In genomic region chr4:89100853-89101252, GRCh38 we compare ENCODE assay signal across 12 cellular contexts. TPM values are rescaled to one million over a fixed set of nuclear protein-coding genes. Genes with fewer than 3 reads are reported as not detected.
DNase-seq lines count a peak whose midpoint lies in the region; ATAC-seq and TF ChIP-seq lines count a peak whose summit lies in the region.
"Had no signal": no experiment of that assay in that cellular context is flagged by ENCODE, and none has a peak within 500 bp of the region (broad histone marks: within the 10 kb centered on the region; RNA-seq: fewer than 3 reads in every experiment).

No MANE protein-coding gene starts in this region.

- intact Hi-C loops in dorsolateral prefrontal cortex (cut with DNase I) (loop anchor here in 1 of 2 donors (10.0 kb wide), 1 partner anchor 406 kb away; the partner anchor contains the start of gene NAP1L5), spleen (cut with DNase I; ENCODE audit: low total_unique reads) (no loop called here)

- no peak for TF ChIP-seq POLR2A in spleen (IDR thresholded peaks at IDR 0.05)

- WGBS in spleen, 5 donors: 66 to 76% (median 73%) methylated on average over 3 of the region's 3 CpGs

- ATAC-seq in GM18499 (IDR thresholded peaks at IDR 0.05; ENCODE audit: insufficient read depth, unreplicated experiment): peak; percentile 7
- peak; percentile 8 for ATAC-seq in GM19043 (IDR thresholded peaks at IDR 0.05; ENCODE audit: low read depth, unreplicated experiment)
- peak; percentile 8 for ATAC-seq in HG02623 (IDR thresholded peaks at IDR 0.05; ENCODE audit: unreplicated experiment)
- ATAC-seq in HG03432 (IDR thresholded peaks at IDR 0.05; ENCODE audit: unreplicated experiment): peak; percentile 16
- no peak for ATAC-seq in HG03139 (IDR thresholded peaks at IDR 0.05; ENCODE audit: unreplicated experiment)

- H3K27me3 ChIP-seq in dorsolateral prefrontal cortex: no peaks in the 10 kb centered on the region
- peaks cover 0 to 4% (median 0%) of the 10 kb centered on the region in 7 donors for H3K27me3 ChIP-seq in spleen (replicated peaks in 1 of 7)

- DNase-seq in dorsolateral prefrontal cortex (no peak), spleen (no peak)
- DNase-seq in NK-92 treated with Interleukin-12 subunit alpha and Interleukin-12 subunit beta, amount 100 ng/mL, for 24 hours (lab: John Stamatoyannopoulos, UW): no peak
- DNase-seq: activated CD4-positive, alpha-beta T cell treated with anti-CD3 and anti-CD28 coated beads for 48 hours; C1 segment of cervical spinal cord; NCI-H2171; stimulated activated CD4-positive, alpha-beta T cell treated with anti-CD3 and anti-CD28 coated beads, Interleukin-4, amount 100 ng/mL, for 1 hour had no signal

- H3K4me3 ChIP-seq in dorsolateral prefrontal cortex: no peak overlapping the region
- no peak overlapping the region for H3K4me3 ChIP-seq in spleen

- no peaks in the 10 kb centered on the region for H3K9me3 ChIP-seq in spleen

- H3K36me3 ChIP-seq in spleen: no peaks in the 10 kb centered on the region

- no peak overlapping the region for H3K27ac ChIP-seq in dorsolateral prefrontal cortex
- H3K27ac ChIP-seq in spleen: no peak overlapping the region

- H3K4me1 ChIP-seq in spleen: no peaks in the 10 kb centered on the region

- TF ChIP-seq CTCF in dorsolateral prefrontal cortex (IDR thresholded peaks at IDR 0.05 in 54 of 56, conservative IDR thresholded peaks at IDR 0.05 in 2 of 56; ENCODE audit: low read depth in 1 of 56, partially characterized antibody in 56 of 56): no peak
- no peak for TF ChIP-seq CTCF in spleen (IDR thresholded peaks at IDR 0.05 in 8 of 11, conservative IDR thresholded peaks at IDR 0.05 in 3 of 11)

RNA-seq across cellular contexts. Expression of gene TIGD2, which starts 10.5 kb away (rescaled TPM):
- total RNA-seq in dorsolateral prefrontal cortex (1 to 10 TPM; 2.4 to 7.4 (median 4.9) TPM), spleen (1 to 10 TPM; 3.2 to 8.0 (median 6.7) TPM)
- 1 to 10 TPM; 2.2 to 3.0 (median 2.8) TPM for polyA plus RNA-seq in spleen

RNA-seq across cellular contexts. Expression of gene FAM13A, which starts 43.9 kb away (rescaled TPM):
- 100 to 1,000 TPM in 37 of 120 experiments, 10 to 100 TPM in 83; 31.6 to 142 (median 89.9) TPM for total RNA-seq in dorsolateral prefrontal cortex
- 10 to 100 TPM; 13.5 to 24.9 (median 23.1) TPM for total RNA-seq in spleen
- 1 to 10 TPM; 2.7 to 2.9 (median 2.7) TPM for polyA plus RNA-seq in spleen
